Comparison of ENCODE assay signal across 30 cellular contexts in genomic region chr18:9958861-9959399, GRCh38.
"Had no signal": no experiment of that assay in that cellular context is flagged by ENCODE, and none has a peak within 500 bp of the region (broad histone marks: within the 10 kb centered on the region; RNA-seq: fewer than 3 reads in every experiment).

No MANE protein-coding gene starts in this region.

- H3K27ac Mint-ChIP-seq: endodermal cell; memory B cell; natural killer cell treated with Interleukin-12 subunit alpha and Interleukin-12 subunit beta and Interleukin-15 and Interleukin-18, amount 100 ng/mL, for 72 hours; stimulated activated effector memory CD8-positive, alpha-beta T cell treated with anti-CD3 and anti-CD28 coated beads, Interleukin-12 subunit alpha, Interleukin-12 subunit beta, amount 100 ng/mL, for 72 hours; type B pancreatic cell had no signal

- H3K4me3 Mint-ChIP-seq: endodermal cell; memory B cell; naive B cell; natural killer cell treated with Interleukin-12 subunit alpha and Interleukin-12 subunit beta and Interleukin-15 and Interleukin-18, amount 100 ng/mL, for 72 hours; neural crest cell; stimulated activated effector memory CD8-positive, alpha-beta T cell treated with anti-CD3 and anti-CD28 coated beads, Interleukin-12 subunit alpha, Interleukin-12 subunit beta, amount 100 ng/mL, for 72 hours; type B pancreatic cell had no signal

- H3K27me3 ChIP-seq: dorsolateral prefrontal cortex, esophagus muscularis mucosa, foreskin keratinocyte, gastroesophageal sphincter, heart left ventricle, hepatocyte, right atrium auricular region, sigmoid colon, testis, tibial artery had no signal

- ATAC-seq: foreskin keratinocyte; gastroesophageal sphincter; heart left ventricle; left cardiac atrium; left ventricle myocardium superior; natural killer cell treated with Interleukin-12 subunit alpha and Interleukin-12 subunit beta and Interleukin-15 and Interleukin-18, amount 100 ng/mL, for 72 hours; stimulated activated effector memory CD8-positive, alpha-beta T cell treated with anti-CD3 and anti-CD28 coated beads, Interleukin-12 subunit alpha, Interleukin-12 subunit beta, amount 100 ng/mL, for 72 hours; stimulated activated naive CD8-positive, alpha-beta T cell treated with anti-CD3 and anti-CD28 coated beads, Interleukin-15, Interleukin-2, amounts not matched to agents 100 U/mL and 50 U/mL, for 24 hours had no signal

- H3K9me3 ChIP-seq: esophagus muscularis mucosa, gastroesophageal sphincter, heart left ventricle, neutrophil, prostate gland, right atrium auricular region, sigmoid colon, testis, tibial artery had no signal

- H3K36me3 ChIP-seq: prostate gland had no signal

- H3K4me3 ChIP-seq: dorsolateral prefrontal cortex, esophagus muscularis mucosa, gastroesophageal sphincter, heart left ventricle, hepatocyte, lung, prostate gland, right atrium auricular region, sigmoid colon, testis, tibial artery had no signal

- H3K27me3 Mint-ChIP-seq: memory B cell; naive B cell; natural killer cell treated with Interleukin-12 subunit alpha and Interleukin-12 subunit beta and Interleukin-15 and Interleukin-18, amount 100 ng/mL, for 72 hours; type B pancreatic cell had no signal

- H3K9me3 Mint-ChIP-seq: endodermal cell; memory B cell; naive B cell; natural killer cell treated with Interleukin-12 subunit alpha and Interleukin-12 subunit beta and Interleukin-15 and Interleukin-18, amount 100 ng/mL, for 72 hours; neural crest cell; stimulated activated effector memory CD8-positive, alpha-beta T cell treated with anti-CD3 and anti-CD28 coated beads, Interleukin-12 subunit alpha, Interleukin-12 subunit beta, amount 100 ng/mL, for 72 hours; type B pancreatic cell had no signal

- DNase-seq: dorsolateral prefrontal cortex; effector CD4-positive, alpha-beta T cell; endodermal cell; foreskin keratinocyte; heart left ventricle; kidney; left cardiac atrium; left ventricle myocardium superior; naive B cell; sigmoid colon; stimulated activated CD4-positive, alpha-beta T cell treated with anti-CD3 and anti-CD28 coated beads, Interleukin-2, amount 100 ng/mL, for 24 hours; stimulated activated CD4-positive, alpha-beta T cell treated with anti-CD3 and anti-CD28 coated beads, Interleukin-4, amount 100 ng/mL, for 24 hours; stimulated activated naive CD8-positive, alpha-beta T cell treated with anti-CD3 and anti-CD28 coated beads, Interleukin-15, Interleukin-2, amounts not matched to agents 100 U/mL and 50 U/mL, for 24 hours; substantia nigra; testis; tibial artery had no signal

- H3K4me1 Mint-ChIP-seq: neural crest cell had no signal

- H3K4me1 ChIP-seq: foreskin keratinocyte, parathyroid adenoma, prostate gland, right atrium auricular region had no signal

- H3K27ac ChIP-seq: dorsolateral prefrontal cortex, epithelial cell of prostate, esophagus muscularis mucosa, foreskin keratinocyte, gastroesophageal sphincter, heart left ventricle, hepatocyte, neutrophil, parathyroid adenoma, prostate gland, right atrium auricular region, sigmoid colon, testis, tibial artery had no signal
